2 cellular contexts compared by ENCODE assay signal in the genomic region with DNA sequence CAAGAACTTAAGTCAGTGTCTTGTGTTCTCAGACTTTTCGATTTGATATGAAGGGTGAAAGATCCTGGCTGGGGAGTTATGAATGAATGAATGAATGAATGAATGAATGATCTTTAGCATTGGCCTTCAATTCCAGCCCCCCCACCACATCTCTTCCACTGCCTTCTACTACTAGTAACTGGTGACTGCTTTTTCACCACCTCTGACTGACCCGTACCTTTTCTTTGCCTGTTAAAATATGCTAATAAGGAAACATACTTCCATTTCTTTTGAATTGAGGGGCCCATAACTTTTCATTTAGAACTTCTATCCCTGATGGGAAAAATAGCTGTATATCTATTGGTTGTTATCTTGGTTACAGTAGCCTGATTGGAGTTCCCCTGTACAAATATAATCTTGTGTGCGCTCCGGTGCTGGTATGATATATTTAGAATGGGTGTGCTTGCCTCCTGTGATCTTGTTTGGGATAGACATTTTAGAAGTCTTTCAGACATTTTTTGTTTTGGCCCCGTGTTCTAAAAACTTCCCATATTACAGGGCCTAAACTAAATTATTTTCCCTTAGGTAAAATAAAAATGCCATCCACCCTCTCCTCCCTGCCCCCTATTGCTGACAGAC.
TF ChIP-seq lines count a peak whose summit lies in the region.

No MANE protein-coding gene starts in this region.

TF ChIP-seq in SK-N-SH, 30 proteins besides CTCF, POLR2A, EP300 and RAD21 (continued from another document):
- no peak for TF ChIP-seq RCOR1 (IDR thresholded peaks at IDR 0.05; ENCODE audit: low read length)
- TF ChIP-seq CHD2 (IDR thresholded peaks at IDR 0.05; ENCODE audit: low read length, partially characterized antibody), result no peak
- TF ChIP-seq POLR2AphosphoS5 (IDR thresholded peaks at IDR 0.05; ENCODE audit: low read depth, low read length), result no peak
- no peak for TF ChIP-seq GATA2 (CRISPR knock-in tag; IDR thresholded peaks at IDR 0.05)
- TF ChIP-seq YY1 (IDR thresholded peaks at IDR 0.05; ENCODE audit: low read depth), result no peak
- no peak for TF ChIP-seq MEF2A (IDR thresholded peaks at IDR 0.05; ENCODE audit: borderline replicate concordance, low read depth)
- TF ChIP-seq JUND (IDR thresholded peaks at IDR 0.05), result no peak
- TF ChIP-seq RXRA (IDR thresholded peaks at IDR 0.05; ENCODE audit: borderline replicate concordance, low read depth), result no peak
- TF ChIP-seq TAF1 (IDR thresholded peaks at IDR 0.05; ENCODE audit: borderline replicate concordance, low read depth, low read length), result no peak
- no peak for TF ChIP-seq GABPA (IDR thresholded peaks at IDR 0.05; ENCODE audit: low read depth)

TF ChIP-seq in SK-N-SH treated with all-trans-retinoic acid at 6 μM for 48 hours, 23 proteins besides CTCF, POLR2A, EP300 and RAD21 (continued from another document):
- TF ChIP-seq, protein P1, sequence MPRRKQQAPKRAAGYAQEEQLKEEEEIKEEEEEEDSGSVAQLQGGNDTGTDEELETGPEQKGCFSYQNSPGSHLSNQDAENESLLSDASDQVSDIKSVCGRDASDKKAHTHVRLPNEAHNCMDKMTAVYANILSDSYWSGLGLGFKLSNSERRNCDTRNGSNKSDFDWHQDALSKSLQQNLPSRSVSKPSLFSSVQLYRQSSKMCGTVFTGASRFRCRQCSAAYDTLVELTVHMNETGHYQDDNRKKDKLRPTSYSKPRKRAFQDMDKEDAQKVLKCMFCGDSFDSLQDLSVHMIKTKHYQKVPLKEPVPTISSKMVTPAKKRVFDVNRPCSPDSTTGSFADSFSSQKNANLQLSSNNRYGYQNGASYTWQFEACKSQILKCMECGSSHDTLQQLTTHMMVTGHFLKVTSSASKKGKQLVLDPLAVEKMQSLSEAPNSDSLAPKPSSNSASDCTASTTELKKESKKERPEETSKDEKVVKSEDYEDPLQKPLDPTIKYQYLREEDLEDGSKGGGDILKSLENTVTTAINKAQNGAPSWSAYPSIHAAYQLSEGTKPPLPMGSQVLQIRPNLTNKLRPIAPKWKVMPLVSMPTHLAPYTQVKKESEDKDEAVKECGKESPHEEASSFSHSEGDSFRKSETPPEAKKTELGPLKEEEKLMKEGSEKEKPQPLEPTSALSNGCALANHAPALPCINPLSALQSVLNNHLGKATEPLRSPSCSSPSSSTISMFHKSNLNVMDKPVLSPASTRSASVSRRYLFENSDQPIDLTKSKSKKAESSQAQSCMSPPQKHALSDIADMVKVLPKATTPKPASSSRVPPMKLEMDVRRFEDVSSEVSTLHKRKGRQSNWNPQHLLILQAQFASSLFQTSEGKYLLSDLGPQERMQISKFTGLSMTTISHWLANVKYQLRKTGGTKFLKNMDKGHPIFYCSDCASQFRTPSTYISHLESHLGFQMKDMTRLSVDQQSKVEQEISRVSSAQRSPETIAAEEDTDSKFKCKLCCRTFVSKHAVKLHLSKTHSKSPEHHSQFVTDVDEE (CRISPR knock-in tag; IDR thresholded peaks at IDR 0.05), result no peak
- no peak for TF ChIP-seq PPARA (CRISPR knock-in tag; IDR thresholded peaks at IDR 0.05; ENCODE audit: borderline replicate concordance)
- no peak for TF ChIP-seq CSRNP3 (CRISPR knock-in tag; IDR thresholded peaks at IDR 0.05)
- TF ChIP-seq ZNF565 (CRISPR knock-in tag; conservative IDR thresholded peaks at IDR 0.05; ENCODE audit: low read depth), result no peak
- TF ChIP-seq OSR1 (CRISPR knock-in tag; IDR thresholded peaks at IDR 0.05), result no peak
